In genomic region chr2:126644630-126645191, GRCh38 we compare ENCODE assay signal across 10 cellular contexts. TPM values are rescaled to one million over a fixed set of nuclear protein-coding genes. Genes with fewer than 3 reads are reported as not detected.
DNase-seq lines count a peak whose midpoint lies in the region; ATAC-seq lines count a peak whose summit lies in the region.
"Had no signal": no experiment of that assay in that cellular context is flagged by ENCODE, and none has a peak within 500 bp of the region (broad histone marks: within the 10 kb centered on the region; RNA-seq: fewer than 3 reads in every experiment).

No MANE protein-coding gene starts in this region.

- no peaks in the 10 kb centered on the region for H3K79me2 ChIP-seq in mesendoderm (ENCODE audit: control insufficient read depth, insufficient read depth, low read length)

- H2BK5ac ChIP-seq in mesendoderm (ENCODE audit: low read length) = no peak overlapping the region

- ATAC-seq in GM18873 (IDR thresholded peaks at IDR 0.05; ENCODE audit: low FRiP score, unreplicated experiment) (peak; percentile 69), HG02623 (IDR thresholded peaks at IDR 0.05; ENCODE audit: unreplicated experiment) (peak; percentile 69)
- ATAC-seq: natural killer cell had no signal

- no peak overlapping the region for H4K8ac ChIP-seq in mesendoderm (ENCODE audit: low read depth, low read length)

- H3K4me1 Mint-ChIP-seq in IgD-negative memory B cell (peaks cover 11 to 18% (median 17%) of the 10 kb centered on the region in 3 donors), immature natural killer cell (no peaks in the 10 kb centered on the region)
- H3K4me1 Mint-ChIP-seq: natural killer cell had no signal

- no peak for DNase-seq in mesendoderm
- no peak for DNase-seq in middle frontal gyrus (ENCODE audit: extremely low spot score, low spot score)
- DNase-seq in GOT3 (lab: John Stamatoyannopoulos, UW) = no peak
- DNase-seq in NCI-H82 treated with DMSO at 0.1 percent for 48 hours (lab: John Stamatoyannopoulos, UW; ENCODE audit: unreplicated experiment) = no peak
- DNase-seq in immature natural killer cell = no peak
- DNase-seq: natural killer cell, NCI-H1092 treated with DMSO at 0.1 percent for 48 hours had no signal

- no peaks in the 10 kb centered on the region for H3K27me3 ChIP-seq in mesendoderm (ENCODE audit: insufficient read depth, low read length, poor library complexity)

- H3K36me3 Mint-ChIP-seq in IgD-negative memory B cell (no peaks in the 10 kb centered on the region), immature natural killer cell (no peaks in the 10 kb centered on the region)
- H3K36me3 Mint-ChIP-seq: natural killer cell had no signal

- peaks cover 14% of the 10 kb centered on the region for H3K4me1 ChIP-seq in mesendoderm (ENCODE audit: control insufficient read depth, low read depth, low read length)

- no peak overlapping the region for H3K23ac ChIP-seq in mesendoderm (ENCODE audit: low read length)

- peak overlapping the region; percentile 25 for H2BK15ac ChIP-seq in mesendoderm (replicated peaks; ENCODE audit: low read depth)

- H3K56ac ChIP-seq in mesendoderm (ENCODE audit: low read length) = no peak overlapping the region

- no peak overlapping the region for H2AK5ac ChIP-seq in mesendoderm (ENCODE audit: low read length)

- no CpG with 5 or more reads among the region's 2 CpGs for WGBS in mesendoderm (ENCODE audit: extremely low coverage, insufficient coverage, low lambda C conversion rate)

- H3K4me3 Mint-ChIP-seq in IgD-negative memory B cell (peak overlapping the region in 3 of 4 donors; percentile 10 to 36 (median 19)), immature natural killer cell (no peak overlapping the region)
- H3K4me3 Mint-ChIP-seq: natural killer cell had no signal

- no peaks in the 10 kb centered on the region for H3K36me3 ChIP-seq in mesendoderm (ENCODE audit: control insufficient read depth, insufficient read depth, low read length)

- H3K9me3 Mint-ChIP-seq in IgD-negative memory B cell (peaks cover 0 to 5% (median 3%) of the 10 kb centered on the region in 3 donors), immature natural killer cell (no peaks in the 10 kb centered on the region)
- H3K9me3 Mint-ChIP-seq: natural killer cell had no signal

- no peak overlapping the region for H3K4ac ChIP-seq in mesendoderm (ENCODE audit: low read depth, low read length)

- H3K4me2 ChIP-seq in mesendoderm (ENCODE audit: low read length) = no peak overlapping the region

- H2BK120ac ChIP-seq in mesendoderm (ENCODE audit: low read depth, low read length) = no peak overlapping the region

- H3K9ac ChIP-seq in mesendoderm (ENCODE audit: low read length) = no peak overlapping the region

- H3K27me3 Mint-ChIP-seq in IgD-negative memory B cell = no peaks in the 10 kb centered on the region
- H3K27me3 Mint-ChIP-seq in immature natural killer cell (ENCODE audit: low read depth in 3 of 3) = peaks cover 2 to 5% (median 4%) of the 10 kb centered on the region in 3 donors

- no peak overlapping the region for H3K4me3 ChIP-seq in mesendoderm (ENCODE audit: low read length)

- no peak overlapping the region for H4K5ac ChIP-seq in mesendoderm (ENCODE audit: low read length)

- no peak overlapping the region for H3K18ac ChIP-seq in mesendoderm (ENCODE audit: low read length)

- H3K27ac ChIP-seq in mesendoderm (ENCODE audit: low read depth, low read length) = no peak overlapping the region

- no peaks in the 10 kb centered on the region for H3K79me1 ChIP-seq in mesendoderm (ENCODE audit: low read length)

- peak overlapping the region; percentile 49 to 81 (median 66) for H3K27ac Mint-ChIP-seq in IgD-negative memory B cell
- no peak overlapping the region for H3K27ac Mint-ChIP-seq in immature natural killer cell
- H3K27ac Mint-ChIP-seq: natural killer cell had no signal

RNA-seq across cellular contexts. Expression of gene GYPC, which starts 11.2 kb away (rescaled TPM):
- 111 TPM for polyA plus RNA-seq in IgD-negative memory B cell
- polyA plus RNA-seq in mesendoderm (2013, experiment 1 of 2) = 24.4 TPM
- polyA plus RNA-seq in mesendoderm (2013, experiment 2 of 2) = 24.2 TPM
- 100 to 1,000 TPM; 164 to 231 (median 178) TPM for polyA plus RNA-seq in immature natural killer cell

Comparison
In these comparisons a context has a peak if more than half of its experiments do, and no peak if none do; other contexts are left out.
1. H3K27ac Mint-ChIP-seq: peak in IgD-negative memory B cell (3 of 3); none in immature natural killer cell (0 of 6).
2. H3K4me3 Mint-ChIP-seq: peak in IgD-negative memory B cell (3 of 4); none in immature natural killer cell (0 of 5).